Comparison of ENCODE assay signal across 1 cellular context in the genomic region with DNA sequence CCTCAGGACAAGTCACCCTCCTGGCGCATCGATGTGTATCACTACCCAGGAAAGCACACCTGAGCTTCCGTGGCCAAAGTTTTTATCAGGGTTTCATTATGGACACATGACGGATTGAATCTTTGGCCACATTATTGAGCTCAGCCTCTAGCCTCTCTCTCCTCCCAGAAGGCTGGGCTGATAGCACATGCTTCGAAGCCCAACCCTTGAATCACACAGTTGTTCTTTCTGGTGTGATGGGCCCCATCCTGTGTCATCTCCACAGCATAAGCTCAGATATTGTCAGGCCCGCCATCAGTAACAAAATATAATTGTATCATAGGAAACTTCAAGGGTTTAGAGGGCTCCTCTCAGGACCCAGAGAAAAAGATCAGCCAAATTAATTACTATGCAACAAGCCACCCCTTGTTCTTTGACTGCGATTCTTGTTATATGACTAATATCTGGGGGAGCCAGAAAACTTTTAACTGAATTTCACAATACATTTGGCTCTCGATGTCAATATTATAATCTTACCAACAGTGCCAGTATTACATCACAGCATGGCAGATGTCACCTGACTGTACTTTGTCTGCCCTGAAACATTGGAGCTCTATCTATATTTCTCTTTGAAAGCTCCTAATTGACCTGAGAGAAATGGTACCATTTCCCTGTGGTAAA. TPM values are rescaled to one million over a fixed set of nuclear protein-coding genes. Genes with fewer than 3 reads are reported as not detected.
"Had no signal": no experiment of that assay in that cellular context is flagged by ENCODE, and none has a peak within 500 bp of the region (broad histone marks: within the 10 kb centered on the region; RNA-seq: fewer than 3 reads in every experiment).

No MANE protein-coding gene starts in this region.

RNA-seq across cellular contexts. Expression of gene GOLGA8O, which starts 48.8 kb away (rescaled TPM):
- total RNA-seq: occipital lobe had no signal
